Comparison of ENCODE assay signal across 16 cellular contexts in the genomic region with DNA sequence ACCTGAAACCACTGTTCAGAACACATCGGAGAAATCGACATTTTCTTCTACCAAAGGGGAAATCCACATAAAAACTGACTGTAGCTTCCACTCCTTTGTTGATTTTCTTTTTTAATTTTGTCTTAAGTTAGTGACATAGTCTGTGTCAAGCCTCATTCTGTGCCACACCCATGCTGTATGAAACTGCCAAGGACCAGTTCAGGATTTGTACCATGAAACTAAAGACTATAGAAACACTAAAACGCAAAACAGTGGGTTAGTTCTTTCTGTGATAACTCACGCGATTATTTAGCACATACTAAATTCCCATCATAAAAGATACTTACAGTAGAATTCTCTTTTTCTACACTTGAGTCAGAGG. TPM values are rescaled to one million over a fixed set of nuclear protein-coding genes. Genes with fewer than 3 reads are reported as not detected.
DNase-seq lines count a peak whose midpoint lies in the region; ATAC-seq and TF ChIP-seq lines count a peak whose summit lies in the region.
"Had no signal": no experiment of that assay in that cellular context is flagged by ENCODE, and none has a peak within 500 bp of the region (broad histone marks: within the 10 kb centered on the region; RNA-seq: fewer than 3 reads in every experiment).

No MANE protein-coding gene starts in this region.

- intact Hi-C loops in MCF 10A (cut with micrococcal nuclease) = no loop called here
- intact Hi-C loops in breast epithelium (cut with DNase I; ENCODE audit: low total_unique reads) = no loop called here
- intact Hi-C loops in aorta (cut with DNase I) = no loop called here

- CTCF ChIA-PET in MCF 10A (lab: Yijun Ruan, JAX) = interaction anchor here (0.7 kb wide), 1 partner anchor 9 kb away, joined by 3 read pairs; no protein-coding TSS in a partner anchor

- no peaks in the 10 kb centered on the region for H3K27me3 ChIP-seq in breast epithelium
- H3K27me3 ChIP-seq in aorta (ENCODE audit: control insufficient read depth in 1 of 2, insufficient read depth in 2 of 2, low read length in 1 of 2) = no peaks in the 10 kb centered on the region
- H3K27me3 ChIP-seq: heart left ventricle, uterus had no signal

- H3K36me3 Mint-ChIP-seq in MCF 10A (ENCODE audit: insufficient read depth, unreplicated experiment) = peaks cover 7% of the 10 kb centered on the region
- peaks cover 51% of the 10 kb centered on the region for H3K36me3 Mint-ChIP-seq in activated naive CD8-positive, alpha-beta T cell treated with anti-CD3 and anti-CD28 coated beads, Interleukin-2, amount 10 ng/mL, durations not matched to agents 7 days and 5 days
- H3K36me3 Mint-ChIP-seq in naive B cell = peaks cover 27 to 32% of the 10 kb centered on the region in 2 donors

- WGBS in aorta, 2 donors = 90 to 91% methylated on average over 5 of the region's 5 CpGs

- H3K4me3 ChIP-seq in breast epithelium = no peak overlapping the region
- no peak overlapping the region for H3K4me3 ChIP-seq in aorta (ENCODE audit: low read length in 2 of 2)
- H3K4me3 ChIP-seq: uterus had no signal

- no peak overlapping the region for H3K4me3 Mint-ChIP-seq in MCF 10A (ENCODE audit: unreplicated experiment)
- H3K4me3 Mint-ChIP-seq in activated naive CD8-positive, alpha-beta T cell treated with anti-CD3 and anti-CD28 coated beads, Interleukin-2, amount 10 ng/mL, durations not matched to agents 7 days and 5 days = peak overlapping the region; percentile 71
- H3K4me3 Mint-ChIP-seq in naive B cell = no peak overlapping the region

- no peaks in the 10 kb centered on the region for H3K9me3 Mint-ChIP-seq in MCF 10A (ENCODE audit: unreplicated experiment)
- no peaks in the 10 kb centered on the region for H3K9me3 Mint-ChIP-seq in activated naive CD8-positive, alpha-beta T cell treated with anti-CD3 and anti-CD28 coated beads, Interleukin-2, amount 10 ng/mL, durations not matched to agents 7 days and 5 days
- H3K9me3 Mint-ChIP-seq in naive B cell = no peaks in the 10 kb centered on the region

- H3K27ac Mint-ChIP-seq in MCF 10A (ENCODE audit: low read depth, unreplicated experiment) = peak overlapping the region; percentile 28
- H3K27ac Mint-ChIP-seq in activated naive CD8-positive, alpha-beta T cell treated with anti-CD3 and anti-CD28 coated beads, Interleukin-2, amount 10 ng/mL, durations not matched to agents 7 days and 5 days = peak overlapping the region; percentile 91
- H3K27ac Mint-ChIP-seq in naive B cell = peak overlapping the region in 4 of 6 donors; percentile 10 to 78 (median 60)

- H3K4me1 ChIP-seq in breast epithelium = no peaks in the 10 kb centered on the region
- peaks cover 1 to 3% of the 10 kb centered on the region in 2 donors for H3K4me1 ChIP-seq in aorta (ENCODE audit: control insufficient read depth in 1 of 2, insufficient read depth in 2 of 2, low read length in 2 of 2)
- H3K4me1 ChIP-seq: uterus had no signal

- no TSS peak for BruUV-seq in MCF 10A (replicated peaks; lab: Mats Ljungman, UMichigan)

- H3K27me3 Mint-ChIP-seq in MCF 10A (ENCODE audit: insufficient read depth, unreplicated experiment) (no peaks in the 10 kb centered on the region), naive B cell (no peaks in the 10 kb centered on the region)
- no peaks in the 10 kb centered on the region for H3K27me3 Mint-ChIP-seq in activated naive CD8-positive, alpha-beta T cell treated with anti-CD3 and anti-CD28 coated beads, Interleukin-2, amount 10 ng/mL, durations not matched to agents 7 days and 5 days

- no peak for ATAC-seq in activated naive CD8-positive, alpha-beta T cell treated with anti-CD3 and anti-CD28 coated beads, Interleukin-2, amount 10 ng/mL, durations not matched to agents 7 days and 5 days (ENCODE audit: low read depth)
- ATAC-seq in naive B cell (ENCODE audit: low read depth in 2 of 2) = no peak
- ATAC-seq in aorta (ENCODE audit: low FRiP score) = peak; percentile 33
- no peak for ATAC-seq in HG03520 (IDR thresholded peaks at IDR 0.05; ENCODE audit: unreplicated experiment)

- POLR2A ChIA-PET in MCF 10A (lab: Yijun Ruan, JAX) = no interaction called here
- POLR2A ChIA-PET in activated naive CD8-positive, alpha-beta T cell treated with anti-CD3 and anti-CD28 coated beads, Interleukin-2, amount 10 ng/mL, durations not matched to agents 7 days and 5 days (lab: Charles Lee) = interaction anchor here (5.0 kb wide), 1 partner anchor 19 kb away, joined by 38 read pairs; no protein-coding TSS in a partner anchor

- TF ChIP-seq CTCF in MCF 10A (IDR thresholded peaks at IDR 0.05; ENCODE audit: unreplicated experiment) (no peak), breast epithelium (IDR thresholded peaks at IDR 0.05) (no peak)

- H3K9me3 ChIP-seq in breast epithelium = no peaks in the 10 kb centered on the region
- no peaks in the 10 kb centered on the region for H3K9me3 ChIP-seq in aorta (ENCODE audit: control insufficient read depth, low read length)
- H3K9me3 ChIP-seq: heart left ventricle, uterus had no signal

- no peak for DNase-seq in MCF 10A (ENCODE audit: unreplicated experiment)
- DNase-seq in breast epithelium (ENCODE audit: low spot score in 2 of 2) = no peak
- DNase-seq in activated naive CD8-positive, alpha-beta T cell treated with anti-CD3 and anti-CD28 coated beads, Interleukin-2, amount 10 ng/mL, durations not matched to agents 7 days and 5 days = no peak
- DNase-seq in naive B cell = no peak
- no peak for DNase-seq in aorta
- no peak for DNase-seq in ecto neural progenitor cell (ENCODE audit: low spot score)
- no peak for DNase-seq in COLO829 (ENCODE audit: low spot score)
- DNase-seq: DMS79 treated with DMSO at 0.1 percent for 48 hours; GOT3; heart left ventricle; NCI-H1930; NCI-H748 treated with DMSO at 0.1 percent for 48 hours; stimulated activated CD4-positive, alpha-beta T cell treated with anti-CD3 and anti-CD28 coated beads, Interleukin-15, amount 100 ng/mL, for 24 hours; T-helper 9 cell; uterus had no signal

- TF ChIP-seq POLR2A in breast epithelium (IDR thresholded peaks at IDR 0.05) = no peak

- H3K36me3 ChIP-seq in breast epithelium (no peaks in the 10 kb centered on the region), aorta (ENCODE audit: control insufficient read depth in 1 of 2, insufficient read depth in 2 of 2, low read length in 1 of 2) (no peaks in the 10 kb centered on the region)
- H3K36me3 ChIP-seq: uterus had no signal

- H3K27ac ChIP-seq in breast epithelium (no peak overlapping the region), aorta (ENCODE audit: low read depth in 1 of 2, low read length in 2 of 2) (no peak overlapping the region)

- H3K4me1 Mint-ChIP-seq in MCF 10A (ENCODE audit: insufficient read depth, unreplicated experiment) (peaks cover 6% of the 10 kb centered on the region), naive B cell (peaks cover 39 to 48% (median 47%) of the 10 kb centered on the region in 3 donors)
- H3K4me1 Mint-ChIP-seq in activated naive CD8-positive, alpha-beta T cell treated with anti-CD3 and anti-CD28 coated beads, Interleukin-2, amount 10 ng/mL, durations not matched to agents 7 days and 5 days = peaks cover 49% of the 10 kb centered on the region

RNA-seq across cellular contexts. Expression of a gene that starts 54.5 kb away (rescaled TPM):
- total RNA-seq in MCF 10A (2022) = 31.2 and 37.6 TPM in 2 replicates
- total RNA-seq in breast epithelium = 10 to 100 TPM; 17.9 to 38.1 (median 30.5) TPM
- total RNA-seq in activated naive CD8-positive, alpha-beta T cell treated with anti-CD3 and anti-CD28 coated beads, Interleukin-2, amount 10 ng/mL, durations not matched to agents 7 days and 5 days = 100 to 1,000 TPM; 100 to 104 TPM
- 10 to 100 TPM; 26.8 to 61.0 (median 51.1) TPM for polyA plus RNA-seq in naive B cell (ENCODE audit: low read depth in 6 of 6)
- total RNA-seq in aorta = 10 to 100 TPM; 20.6 to 29.3 TPM
- polyA plus RNA-seq in aorta = 10 to 100 TPM; 10.5 to 12.3 TPM

Comparison
In these comparisons a context has a peak if more than half of its experiments do, and no peak if none do; other contexts are left out.
1. H3K27ac Mint-ChIP-seq: peak in every context shown above with its lines; median percentile 91 in activated naive CD8-positive, alpha-beta T cell treated with anti-CD3 and anti-CD28 coated beads, Interleukin-2, amount 10 ng/mL, durations not matched to agents 7 days and 5 days; 60 in naive B cell; 28 in MCF 10A.